In the genomic region with DNA sequence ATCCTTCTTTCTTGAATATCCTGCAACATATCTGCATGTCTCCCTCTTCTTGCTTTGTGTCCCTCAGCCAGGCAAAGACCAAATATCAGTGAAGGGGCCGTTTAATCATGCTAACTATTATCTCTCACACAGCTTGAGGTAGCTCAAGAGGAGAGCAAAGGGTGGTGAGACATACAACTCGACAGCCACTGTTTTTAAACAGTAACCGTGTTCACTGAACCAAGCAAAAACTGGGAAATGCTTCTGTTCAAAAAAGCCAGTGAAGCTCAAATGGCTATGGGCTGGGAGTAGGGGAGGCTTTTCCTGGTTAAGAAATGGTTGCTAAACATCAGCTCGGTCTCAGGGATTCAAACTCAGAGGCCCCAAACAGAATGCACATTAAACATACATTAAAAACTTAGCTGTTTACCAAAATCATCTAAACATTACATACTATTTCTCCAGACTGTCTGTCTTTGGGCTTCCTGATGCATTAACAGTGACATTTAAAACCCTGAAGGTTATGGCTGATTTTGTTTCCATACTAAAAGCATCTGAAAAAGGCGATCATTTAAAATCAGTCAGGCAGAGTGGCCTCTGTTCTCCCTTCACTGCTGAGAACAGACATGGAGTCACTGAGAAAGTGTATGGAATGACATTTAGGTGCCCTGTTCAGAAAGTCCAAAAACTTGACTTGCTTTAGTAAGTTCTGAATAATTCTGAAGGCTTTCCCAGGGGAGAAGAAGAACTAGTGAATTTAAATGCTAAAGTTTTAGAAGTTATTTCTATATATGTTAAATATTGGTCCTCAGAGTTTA, we compare ENCODE assay signal across 19 cellular contexts.
DNase-seq lines count a peak whose midpoint lies in the region; ATAC-seq, FAIRE-seq and TF ChIP-seq lines count a peak whose summit lies in the region.
"Had no signal": no experiment of that assay in that cellular context is flagged by ENCODE, and none has a peak within 500 bp of the region (broad histone marks: within the 10 kb centered on the region; RNA-seq: fewer than 3 reads in every experiment).

No MANE protein-coding gene starts in this region.

- peaks cover 52% of the 10 kb centered on the region for H3K4me1 Mint-ChIP-seq in WTC11

- H3K4me1 ChIP-seq in A549: peaks cover 95% of the 10 kb centered on the region
- H3K4me1 ChIP-seq in HUES48 (ENCODE audit: control insufficient read depth, insufficient read depth, low read length): peaks cover 33% of the 10 kb centered on the region
- H3K4me1 ChIP-seq in left ventricle myocardium inferior: no peaks in the 10 kb centered on the region
- H3K4me1 ChIP-seq: colonic mucosa, esophagus muscularis mucosa had no signal

- peak overlapping the region; percentile 15; the same call in 1 of the 2 replicates for H3K27ac Mint-ChIP-seq in WTC11
- H3K27ac Mint-ChIP-seq: activated CD8-positive, alpha-beta T cell treated with anti-CD3 and anti-CD28 coated beads for 36 hours; CD8-positive, alpha-beta memory T cell; type B pancreatic cell had no signal

- POLR2A ChIA-PET in A549 (lab: Yijun Ruan, JAX): no interaction called here
- POLR2A ChIA-PET in WTC11 (lab: Charles Lee): no interaction called here

- H3K27me3 ChIP-seq in HUES48 (ENCODE audit: control insufficient read depth, insufficient read depth, low read length) (no peaks in the 10 kb centered on the region), left ventricle myocardium inferior (ENCODE audit: low read depth) (peaks cover 12% of the 10 kb centered on the region)
- H3K27me3 ChIP-seq: colonic mucosa, heart left ventricle had no signal

- H3K4me2 ChIP-seq in A549: peak overlapping the region; percentile 88

- no peaks in the 10 kb centered on the region for H3K36me3 ChIP-seq in HUES48 (ENCODE audit: control insufficient read depth, insufficient read depth, low read length)
- no peaks in the 10 kb centered on the region for H3K36me3 ChIP-seq in left ventricle myocardium inferior
- H3K36me3 ChIP-seq: colonic mucosa, esophagus muscularis mucosa, heart left ventricle had no signal

- H3K4me3 Mint-ChIP-seq in WTC11: no peak overlapping the region
- H3K4me3 Mint-ChIP-seq: activated CD8-positive, alpha-beta T cell treated with anti-CD3 and anti-CD28 coated beads for 36 hours; CD8-positive, alpha-beta memory T cell; type B pancreatic cell had no signal

- ATAC-seq in A549: peak; percentile 43 to 56; a peak in 4 of 6 replicates
- ATAC-seq in WTC11: no peak
- ATAC-seq in HG02884 (IDR thresholded peaks at IDR 0.05; ENCODE audit: unreplicated experiment): no peak
- ATAC-seq in GM21447 (IDR thresholded peaks at IDR 0.05; ENCODE audit: unreplicated experiment): no peak
- ATAC-seq: activated CD8-positive, alpha-beta T cell treated with anti-CD3 and anti-CD28 coated beads for 36 hours; heart left ventricle; left colon; Panc1 had no signal

- intact Hi-C loops in left ventricle myocardium inferior (cut with micrococcal nuclease): no loop called here

- H3K9me3 ChIP-seq in A549: no peaks in the 10 kb centered on the region
- no peaks in the 10 kb centered on the region for H3K9me3 ChIP-seq in HUES48 (ENCODE audit: control insufficient read depth, insufficient read depth, low read length)
- no peaks in the 10 kb centered on the region for H3K9me3 ChIP-seq in left ventricle myocardium inferior (replicated peaks)
- H3K9me3 ChIP-seq: colonic mucosa, esophagus muscularis mucosa, heart left ventricle had no signal

- no peak for FAIRE-seq in A549 (lab: Jason Lieb, UNC)

- TF ChIP-seq CTCF in A549 (IDR thresholded peaks at IDR 0.05): no peak
- TF ChIP-seq CTCF in WTC11 (IDR thresholded peaks at IDR 0.05): no peak
- TF ChIP-seq CTCF in left ventricle myocardium inferior (IDR thresholded peaks at IDR 0.05; ENCODE audit: borderline replicate concordance): no peak

- H3K27me3 Mint-ChIP-seq in WTC11 (ENCODE audit: low read depth): no peaks in the 10 kb centered on the region
- H3K27me3 Mint-ChIP-seq: type B pancreatic cell had no signal

- no peak overlapping the region for H3K9ac ChIP-seq in HUES48 (ENCODE audit: low read depth, low read length)

- H3K9me3 Mint-ChIP-seq in WTC11: 0 out of 2 replicates have a peak, but pooled peaks cover 3% of the 10 kb centered on the region
- H3K9me3 Mint-ChIP-seq: activated CD8-positive, alpha-beta T cell treated with anti-CD3 and anti-CD28 coated beads for 36 hours; CD8-positive, alpha-beta memory T cell; type B pancreatic cell had no signal

- CTCF ChIA-PET in A549 (lab: Yijun Ruan, JAX): no interaction called here
- CTCF ChIA-PET in WTC11 (lab: Charles Lee): no interaction called here

- WGBS in A549 (ENCODE audit: missing lambda C conversion rate): 23% methylated on average over 5 of the region's 5 CpGs

- TF ChIP-seq RAD21 in A549 (conservative IDR thresholded peaks at IDR 0.05 in 1 of 2, IDR thresholded peaks at IDR 0.05 in 1 of 2): no peak

- DNase-seq in A549 (ENCODE audit: low read depth in 1 of 2, low spot score in 1 of 2) (no peak), WTC11 (ENCODE audit: low spot score) (no peak), left kidney (ENCODE audit: low read depth, low spot score) (peak; percentile 76), dermis blood vessel endothelial cell (no peak), left ventricle myocardium inferior (no peak)
- DNase-seq: activated CD8-positive, alpha-beta T cell treated with anti-CD3 and anti-CD28 coated beads for 36 hours; amygdala; CD8-positive, alpha-beta memory T cell; colonic mucosa; GF-D8; heart left ventricle; left colon; stimulated activated CD4-positive, alpha-beta T cell treated with anti-CD3 and anti-CD28 coated beads, Interleukin-1b, Interleukin-23, amount 100 ng/mL, for 48 hours had no signal

- TF ChIP-seq POLR2A in A549 (IDR thresholded peaks at IDR 0.05; ENCODE audit: low read length): no peak

- TF ChIP-seq EP300 in A549 (IDR thresholded peaks at IDR 0.05): no peak

- H3K4me3 ChIP-seq in A549 (peak overlapping the region; percentile 27; the same call in 1 of the 3 replicates), HUES48 (ENCODE audit: low read depth, low read length) (no peak overlapping the region), left ventricle myocardium inferior (no peak overlapping the region)
- H3K4me3 ChIP-seq: colonic mucosa, esophagus muscularis mucosa, heart left ventricle had no signal

- H3K36me3 Mint-ChIP-seq in WTC11: no peaks in the 10 kb centered on the region
- H3K36me3 Mint-ChIP-seq: CD8-positive, alpha-beta memory T cell; type B pancreatic cell had no signal

- peak overlapping the region; percentile 67 to 86 for H3K27ac ChIP-seq in A549
- H3K27ac ChIP-seq in HUES48 (ENCODE audit: low read depth, low read length): peak overlapping the region; percentile 25
- no peak overlapping the region for H3K27ac ChIP-seq in left ventricle myocardium inferior (replicated peaks)
- H3K27ac ChIP-seq: colonic mucosa, esophagus muscularis mucosa, heart left ventricle had no signal

TF ChIP-seq in A549, 52 proteins besides CTCF, POLR2A, EP300 and RAD21 (continues in another document):
- TF ChIP-seq HEYL (CRISPR knock-in tag; IDR thresholded peaks at IDR 0.05) (no peak), NPAS2 (CRISPR knock-in tag; IDR thresholded peaks at IDR 0.05; ENCODE audit: borderline replicate concordance) (no peak), FOXS1 (CRISPR knock-in tag; IDR thresholded peaks at IDR 0.05) (no peak), SREBF2 (IDR thresholded peaks at IDR 0.05) (no peak), HOXA7 (CRISPR knock-in tag; IDR thresholded peaks at IDR 0.05) (no peak), ZC3H11A (IDR thresholded peaks at IDR 0.05) (no peak), RNF2 (IDR thresholded peaks at IDR 0.05; ENCODE audit: borderline replicate concordance, low read depth) (no peak), RFX5 (IDR thresholded peaks at IDR 0.05) (no peak), HOXB13 (CRISPR knock-in tag; IDR thresholded peaks at IDR 0.05; ENCODE audit: low read depth) (no peak), RCOR1 (IDR thresholded peaks at IDR 0.05; ENCODE audit: low read depth, low read length) (no peak)
- TF ChIP-seq, protein P1, sequence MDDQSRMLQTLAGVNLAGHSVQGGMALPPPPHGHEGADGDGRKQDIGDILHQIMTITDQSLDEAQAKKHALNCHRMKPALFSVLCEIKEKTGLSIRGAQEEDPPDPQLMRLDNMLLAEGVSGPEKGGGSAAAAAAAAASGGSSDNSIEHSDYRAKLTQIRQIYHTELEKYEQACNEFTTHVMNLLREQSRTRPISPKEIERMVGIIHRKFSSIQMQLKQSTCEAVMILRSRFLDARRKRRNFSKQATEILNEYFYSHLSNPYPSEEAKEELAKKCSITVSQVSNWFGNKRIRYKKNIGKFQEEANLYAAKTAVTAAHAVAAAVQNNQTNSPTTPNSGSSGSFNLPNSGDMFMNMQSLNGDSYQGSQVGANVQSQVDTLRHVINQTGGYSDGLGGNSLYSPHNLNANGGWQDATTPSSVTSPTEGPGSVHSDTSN (IDR thresholded peaks at IDR 0.05): no peak

TF ChIP-seq in WTC11, 78 proteins besides CTCF, POLR2A, EP300 and RAD21 (continues in another document):
- TF ChIP-seq NR1H2 (CRISPR knock-in tag; IDR thresholded peaks at IDR 0.05) (no peak), NFE2L1 (CRISPR knock-in tag; IDR thresholded peaks at IDR 0.05) (no peak)
- TF ChIP-seq, protein P2, sequence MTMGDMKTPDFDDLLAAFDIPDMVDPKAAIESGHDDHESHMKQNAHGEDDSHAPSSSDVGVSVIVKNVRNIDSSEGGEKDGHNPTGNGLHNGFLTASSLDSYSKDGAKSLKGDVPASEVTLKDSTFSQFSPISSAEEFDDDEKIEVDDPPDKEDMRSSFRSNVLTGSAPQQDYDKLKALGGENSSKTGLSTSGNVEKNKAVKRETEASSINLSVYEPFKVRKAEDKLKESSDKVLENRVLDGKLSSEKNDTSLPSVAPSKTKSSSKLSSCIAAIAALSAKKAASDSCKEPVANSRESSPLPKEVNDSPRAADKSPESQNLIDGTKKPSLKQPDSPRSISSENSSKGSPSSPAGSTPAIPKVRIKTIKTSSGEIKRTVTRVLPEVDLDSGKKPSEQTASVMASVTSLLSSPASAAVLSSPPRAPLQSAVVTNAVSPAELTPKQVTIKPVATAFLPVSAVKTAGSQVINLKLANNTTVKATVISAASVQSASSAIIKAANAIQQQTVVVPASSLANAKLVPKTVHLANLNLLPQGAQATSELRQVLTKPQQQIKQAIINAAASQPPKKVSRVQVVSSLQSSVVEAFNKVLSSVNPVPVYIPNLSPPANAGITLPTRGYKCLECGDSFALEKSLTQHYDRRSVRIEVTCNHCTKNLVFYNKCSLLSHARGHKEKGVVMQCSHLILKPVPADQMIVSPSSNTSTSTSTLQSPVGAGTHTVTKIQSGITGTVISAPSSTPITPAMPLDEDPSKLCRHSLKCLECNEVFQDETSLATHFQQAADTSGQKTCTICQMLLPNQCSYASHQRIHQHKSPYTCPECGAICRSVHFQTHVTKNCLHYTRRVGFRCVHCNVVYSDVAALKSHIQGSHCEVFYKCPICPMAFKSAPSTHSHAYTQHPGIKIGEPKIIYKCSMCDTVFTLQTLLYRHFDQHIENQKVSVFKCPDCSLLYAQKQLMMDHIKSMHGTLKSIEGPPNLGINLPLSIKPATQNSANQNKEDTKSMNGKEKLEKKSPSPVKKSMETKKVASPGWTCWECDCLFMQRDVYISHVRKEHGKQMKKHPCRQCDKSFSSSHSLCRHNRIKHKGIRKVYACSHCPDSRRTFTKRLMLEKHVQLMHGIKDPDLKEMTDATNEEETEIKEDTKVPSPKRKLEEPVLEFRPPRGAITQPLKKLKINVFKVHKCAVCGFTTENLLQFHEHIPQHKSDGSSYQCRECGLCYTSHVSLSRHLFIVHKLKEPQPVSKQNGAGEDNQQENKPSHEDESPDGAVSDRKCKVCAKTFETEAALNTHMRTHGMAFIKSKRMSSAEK (CRISPR knock-in tag; IDR thresholded peaks at IDR 0.05; ENCODE audit: borderline replicate concordance): no peak

Comparison
In these comparisons a context has a peak if more than half of its experiments do, and no peak if none do; other contexts are left out.
1. ATAC-seq: peak in A549 (2 of 2); none in WTC11 (single experiment), HG02884 (single experiment) and GM21447 (single experiment).